Comparison of ENCODE assay signal across 9 cellular contexts in the genomic region with DNA sequence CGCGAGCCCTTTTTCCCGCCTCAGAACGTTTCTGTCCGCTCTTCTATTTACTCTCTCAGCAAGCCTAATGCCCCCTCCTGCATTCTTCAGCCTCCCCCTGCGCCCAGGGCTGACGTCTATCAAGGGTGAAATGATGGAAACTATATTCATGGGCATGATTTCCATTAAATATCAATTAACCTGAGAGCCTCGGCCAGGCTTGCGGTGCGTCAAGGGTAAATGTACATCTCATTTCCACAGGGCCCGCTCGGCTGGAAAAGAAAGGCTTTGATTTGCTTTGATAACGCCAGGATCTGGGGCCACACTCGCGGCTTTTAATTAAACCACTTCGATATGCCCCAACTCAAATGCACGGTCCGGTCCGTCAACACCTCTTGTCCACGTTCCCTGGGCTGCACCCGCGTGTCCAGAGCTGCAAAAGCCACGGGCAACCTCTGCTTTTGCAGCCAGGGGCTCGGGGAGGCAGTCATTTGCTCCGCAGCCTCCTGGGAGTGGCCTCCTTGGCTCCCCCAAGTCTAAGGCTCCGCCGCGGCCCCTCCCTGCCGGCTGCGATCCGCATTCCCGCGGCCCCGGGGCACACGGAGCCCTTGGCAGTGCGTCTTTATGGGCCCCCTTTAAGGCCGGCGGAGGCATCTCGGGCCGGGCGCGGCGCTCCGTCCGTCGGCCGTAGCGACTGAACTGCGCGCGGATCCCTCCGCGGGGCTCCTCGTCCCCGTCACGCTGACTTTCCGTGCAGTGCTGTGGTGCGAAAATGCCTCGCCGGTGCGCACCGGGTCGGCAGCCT. TPM values are rescaled to one million over a fixed set of nuclear protein-coding genes. Genes with fewer than 3 reads are reported as not detected.
DNase-seq lines count a peak whose midpoint lies in the region; ATAC-seq and TF ChIP-seq lines count a peak whose summit lies in the region.
"Had no signal": no experiment of that assay in that cellular context is flagged by ENCODE, and none has a peak within 500 bp of the region (broad histone marks: within the 10 kb centered on the region; RNA-seq: fewer than 3 reads in every experiment).

TSS of gene HOXD8 (plus strand) at position 693 of the 784 bp plus-strand sequence. CDS start 662 bp downstream, outside the sequence.

- H3K9me3 ChIP-seq in suprapubic skin = no peaks in the 10 kb centered on the region

- no peak for TF ChIP-seq EP300 in suprapubic skin (IDR thresholded peaks at IDR 0.05)

- H3K4me3 ChIP-seq in suprapubic skin = peak within 1 kb of the TSS; percentile 65

- H3K36me3 ChIP-seq in suprapubic skin = no peaks in the 10 kb centered on the region

- DNase-seq in ELR (ENCODE audit: low read depth) (peak; percentile 73), NCI-H2081 treated with DMSO at 0.1 percent for 48 hours (lab: John Stamatoyannopoulos, UW) (peak; percentile 47), astrocyte of the hippocampus (ENCODE audit: low read depth, low spot score) (peak; percentile 38), left kidney (ENCODE audit: low read depth, low spot score) (peak; percentile 96), suprapubic skin (ENCODE audit: low spot score in 2 of 2) (peak in 1 of 2 donors; percentile 77), NCI-H226 (no peak)

- no peak for ATAC-seq in GM21723 (IDR thresholded peaks at IDR 0.05; ENCODE audit: unreplicated experiment)
- no peak for ATAC-seq in GM18858 (IDR thresholded peaks at IDR 0.05; ENCODE audit: unreplicated experiment)
- ATAC-seq: Panc1 had no signal

- TF ChIP-seq CTCF in suprapubic skin (IDR thresholded peaks at IDR 0.05) = no peak

- H3K4me1 ChIP-seq in suprapubic skin = peaks cover 42% of the 10 kb centered on the region

- H3K27ac ChIP-seq in suprapubic skin = peak within 1 kb of the TSS; percentile 96

- WGBS in suprapubic skin = 5% methylated on average over 7 of the region's 63 CpGs

- H3K27me3 ChIP-seq in suprapubic skin = peaks cover 95% of the 10 kb centered on the region

- TF ChIP-seq POLR2A in suprapubic skin (IDR thresholded peaks at IDR 0.05) = no peak

RNA-seq across cellular contexts. Expression of gene HOXD8, which starts in this region (rescaled TPM):
- 1 to 10 TPM; 1.4 to 6.0 (median 2.6) TPM for total RNA-seq in suprapubic skin
